ENCODE assay signal across 20 cellular contexts in genomic region chr7:44541028-44541869, GRCh38. TPM values are rescaled to one million over a fixed set of nuclear protein-coding genes. Genes with fewer than 3 reads are reported as not detected.
DNase-seq lines count a peak whose midpoint lies in the region; ATAC-seq, FAIRE-seq and TF ChIP-seq lines count a peak whose summit lies in the region.
"Had no signal": no experiment of that assay in that cellular context is flagged by ENCODE, and none has a peak within 500 bp of the region (broad histone marks: within the 10 kb centered on the region; RNA-seq: fewer than 3 reads in every experiment).

Gene NPC1L1, minus strand, starts transcription at chr7:44541330. Its CDS starts 71 bp downstream, at chr7:44541259.

- H3K27me3 ChIP-seq in right atrium auricular region (no peaks in the 10 kb centered on the region), K562 (ENCODE audit: control insufficient read depth in 2 of 2, insufficient read depth in 2 of 2, low read length in 2 of 2) (no peaks in the 10 kb centered on the region), right lobe of liver (no peaks in the 10 kb centered on the region), upper lobe of right lung (no peaks in the 10 kb centered on the region), stomach (no peaks in the 10 kb centered on the region), GM23248 (replicated peaks; ENCODE audit: insufficient read depth) (no peaks in the 10 kb centered on the region)

- 0 out of 2 replicates have a peak, but pooled peaks cover 6% of the 10 kb centered on the region for H3F3A ChIP-seq in GM23248 (ENCODE audit: insufficient read depth)

- no peak for FAIRE-seq in K562 (lab: Jason Lieb, UNC)
- FAIRE-seq: GM12892, urothelium cell line had no signal

- in situ Hi-C loops in K562 (cut with MboI): no loop called here
- in situ Hi-C loops in GM23248 (cut with MboI): no loop called here

- DNase-seq in Right ventricle myocardium inferior (ENCODE audit: missing footprints): peak; percentile 63
- no peak for DNase-seq in right atrium auricular region (ENCODE audit: low spot score)
- peak in 2 of 4 experiments; percentile 29 to 38 for DNase-seq in K562 (ENCODE audit: extremely low read depth in 1 of 4, low spot score in 3 of 4)
- peak; percentile 88 to 92 (median 92) for DNase-seq in right lobe of liver
- DNase-seq in upper lobe of right lung: peak; percentile 57
- DNase-seq in stomach: no peak
- DNase-seq in GM23248: no peak
- DNase-seq: ACHN; activated CD4-positive, alpha-beta T cell treated with anti-CD3 and anti-CD28 coated beads, Interleukin-2, amount 10 ng/mL, durations not matched to agents 24 days and 14 days; activated naive CD8-positive, alpha-beta T cell treated with anti-CD3 and anti-CD28 coated beads, Interleukin-2, amount 10 ng/mL, durations not matched to agents 7 days and 5 days; KBM-7; kidney glomerular epithelial cell; NCI-H1048; NCI-H526 treated with DMSO at 0.1 percent for 48 hours; stimulated activated naive CD8-positive, alpha-beta T cell treated with anti-CD3 and anti-CD28 coated beads, Interleukin-15, Interleukin-2, amounts not matched to agents 100 U/mL and 50 U/mL, for 24 hours had no signal

- no peaks in the 10 kb centered on the region for H3K9me2 ChIP-seq in GM23248 (ENCODE audit: insufficient read depth)

- TF ChIP-seq RAD21 in K562 (CRISPR knock-in tag; conservative IDR thresholded peaks at IDR 0.05 in 1 of 2, IDR thresholded peaks at IDR 0.05 in 1 of 2): no peak

- TF ChIP-seq CTCF in right atrium auricular region (IDR thresholded peaks at IDR 0.05): no peak
- no peak for TF ChIP-seq CTCF in K562 (IDR thresholded peaks at IDR 0.05 in 2 of 3, conservative IDR thresholded peaks at IDR 0.05 in 1 of 3; ENCODE audit: insufficient read depth in 2 of 3, low read depth in 1 of 3, low read length in 3 of 3)
- no peak for TF ChIP-seq CTCF in right lobe of liver (IDR thresholded peaks at IDR 0.05)
- TF ChIP-seq CTCF in upper lobe of right lung (IDR thresholded peaks at IDR 0.05): no peak
- TF ChIP-seq CTCF in stomach (IDR thresholded peaks at IDR 0.05): no peak

- no peaks in the 10 kb centered on the region for H4K20me1 ChIP-seq in K562 (replicated peaks; ENCODE audit: control insufficient read depth, insufficient read depth, low read length)
- H4K20me1 ChIP-seq in GM23248 (ENCODE audit: insufficient read depth): no peaks in the 10 kb centered on the region

- WGBS in K562 (ENCODE audit: insufficient coverage, low coverage, missing lambda C conversion rate): 59% methylated on average over 19 of the region's 20 CpGs
- 31% methylated on average over 5 of the region's 20 CpGs for WGBS in right lobe of liver (ENCODE audit: insufficient coverage, low coverage, low lambda C conversion rate, missing lambda C conversion rate)
- WGBS in stomach, 5 donors: 66 to 79% (median 70%) methylated on average over 16 to 20 of the region's 20 CpGs
- WGBS in GM23248 (ENCODE audit: low coverage in 1 of 2, low lambda C conversion rate in 2 of 2, missing lambda C conversion rate in 2 of 2), 2 experiments: 66 to 70% methylated on average over 20 of the region's 20 CpGs

- H3K4me3 ChIP-seq in right atrium auricular region: no peak within 1 kb of the TSS
- no peak within 1 kb of the TSS for H3K4me3 ChIP-seq in K562
- peak within 1 kb of the TSS; percentile 54 to 73 (median 58) for H3K4me3 ChIP-seq in right lobe of liver
- H3K4me3 ChIP-seq in upper lobe of right lung: no peak within 1 kb of the TSS
- H3K4me3 ChIP-seq in stomach: no peak within 1 kb of the TSS
- H3K4me3 ChIP-seq in GM23248: no peak within 1 kb of the TSS
- H3K4me3 ChIP-seq: prostate gland had no signal

- H3K36me3 ChIP-seq in right atrium auricular region: no peaks in the 10 kb centered on the region
- H3K36me3 ChIP-seq in K562 (ENCODE audit: control insufficient read depth, insufficient read depth, low read length): no peaks in the 10 kb centered on the region
- H3K36me3 ChIP-seq in right lobe of liver: no peaks in the 10 kb centered on the region
- no peaks in the 10 kb centered on the region for H3K36me3 ChIP-seq in upper lobe of right lung
- no peaks in the 10 kb centered on the region for H3K36me3 ChIP-seq in stomach
- no peaks in the 10 kb centered on the region for H3K36me3 ChIP-seq in GM23248 (ENCODE audit: low read depth)
- H3K36me3 ChIP-seq: prostate gland had no signal

- TF ChIP-seq POLR2A in K562 (conservative IDR thresholded peaks at IDR 0.05) (no peak), right lobe of liver (IDR thresholded peaks at IDR 0.05) (peak; percentile 86), stomach (IDR thresholded peaks at IDR 0.05) (no peak), GM18505 (IDR thresholded peaks at IDR 0.05; ENCODE audit: borderline replicate concordance, extremely low read depth, insufficient read depth, insufficient read length) (no peak)

- H2AFZ ChIP-seq in K562 (ENCODE audit: low read depth, low read length): no peak within 1 kb of the TSS
- no peak within 1 kb of the TSS for H2AFZ ChIP-seq in GM23248

- BruUV-seq in K562 (replicated peaks; lab: Mats Ljungman, UMichigan): no TSS peak

- H3K4me1 ChIP-seq in right atrium auricular region (no peaks in the 10 kb centered on the region), K562 (replicated peaks in 1 of 2; ENCODE audit: control insufficient read depth in 2 of 2, insufficient read depth in 2 of 2, low read length in 2 of 2) (peaks cover 3 to 37% of the 10 kb centered on the region in 2 experiments; a peak in 4 of 5 replicates), right lobe of liver (peaks cover 0 to 43% (median 12%) of the 10 kb centered on the region in 4 donors), upper lobe of right lung (no peaks in the 10 kb centered on the region), stomach (peaks cover 4 to 12% (median 6%) of the 10 kb centered on the region in 4 donors), GM23248 (ENCODE audit: insufficient read depth) (peaks cover 5% of the 10 kb centered on the region; the same call in 1 of the 2 replicates)
- H3K4me1 ChIP-seq: prostate gland had no signal

- H3K27ac ChIP-seq in right atrium auricular region (no peak within 1 kb of the TSS), K562 (ENCODE audit: extremely low read depth, low read depth, low read length) (no peak within 1 kb of the TSS), right lobe of liver (peak within 1 kb of the TSS; percentile 90 to 99 (median 96)), upper lobe of right lung (no peak within 1 kb of the TSS), stomach (no peak within 1 kb of the TSS), GM23248 (no peak within 1 kb of the TSS)
- H3K27ac ChIP-seq: prostate gland had no signal

- H3K9ac ChIP-seq in K562 (ENCODE audit: insufficient read depth in 1 of 2, low read depth in 2 of 2, low read length in 2 of 2) (peak within 1 kb of the TSS in 1 of 2 experiments; percentile 81; a peak in 2 of 4 replicates), GM23248 (no peak within 1 kb of the TSS)

- POLR2A ChIA-PET in K562 (lab: Yijun Ruan, JAX): interaction anchor here (0.6 kb wide), 1 partner anchor 582 kb away, joined by 3 read pairs; no protein-coding TSS in a partner anchor

- H3K9me1 ChIP-seq in K562 (ENCODE audit: control insufficient read depth, insufficient read depth, low read length): no peaks in the 10 kb centered on the region

- intact Hi-C loops in Right ventricle myocardium inferior (cut with DNase I) (no loop called here), K562 (cut with micrococcal nuclease) (no loop called here), right lobe of liver (cut with DNase I) (no loop called here), upper lobe of right lung (cut with DNase I) (no loop called here), stomach (cut with DNase I; ENCODE audit: low total_unique reads) (no loop called here)

- no peaks in the 10 kb centered on the region for H3K79me2 ChIP-seq in K562 (ENCODE audit: control insufficient read depth, insufficient read depth, low read length)
- no peaks in the 10 kb centered on the region for H3K79me2 ChIP-seq in GM23248 (ENCODE audit: insufficient read depth)

- H3K9me3 ChIP-seq in right atrium auricular region (no peaks in the 10 kb centered on the region), K562 (replicated peaks; ENCODE audit: control insufficient read depth, insufficient read depth, low read depth, low read length) (no peaks in the 10 kb centered on the region), right lobe of liver (no peaks in the 10 kb centered on the region), upper lobe of right lung (no peaks in the 10 kb centered on the region), stomach (no peaks in the 10 kb centered on the region), GM23248 (ENCODE audit: low read depth) (no peaks in the 10 kb centered on the region)
- H3K9me3 ChIP-seq: prostate gland had no signal

- no peak for TF ChIP-seq EP300 in K562 (IDR thresholded peaks at IDR 0.05; ENCODE audit: low read length)
- no peak for TF ChIP-seq EP300 in stomach (IDR thresholded peaks at IDR 0.05)

- no peak for ATAC-seq in Right ventricle myocardium inferior
- ATAC-seq in K562: peak; percentile 19; the same call in 2 of the 3 replicates
- peak; percentile 77 to 91 (median 84) for ATAC-seq in right lobe of liver
- no peak for ATAC-seq in upper lobe of right lung
- ATAC-seq in GM18505 (IDR thresholded peaks at IDR 0.05; ENCODE audit: unreplicated experiment): no peak

- H3K4me2 ChIP-seq in K562 (ENCODE audit: insufficient read depth, low read length) (no peak within 1 kb of the TSS), GM23248 (ENCODE audit: unreplicated experiment) (no peak within 1 kb of the TSS)

- CTCF ChIA-PET in K562 (lab: Yijun Ruan, JAX; ENCODE audit: low intra/inter-chr PET ratio): no interaction called here

RNA-seq across cellular contexts. Expression of gene NPC1L1, which starts in this region (rescaled TPM):
- total RNA-seq in Right ventricle myocardium inferior (0.05 TPM), right atrium auricular region (not detected), K562 (2014; rRNA removed) (0.18 TPM in 1 of 2 replicates, not detected in the other), K562 (2014; rRNA removed; fragmentation: Illumina TruSeq; extraction: Trizol) (not detected in 2 replicates), K562 (2015; rRNA removed; fragmentation: Illumina TruSeq; extraction: Trizol) (not detected in 2 replicates), K562 (2021) (0.02 and 0.07 TPM in 2 replicates), right lobe of liver (10 to 100 TPM; 17.0 to 49.8 (median 21.1) TPM), upper lobe of right lung (0.17 TPM), stomach (1 to 10 TPM in 3 of 5 donors, not detected in 2; 1.1 to 4.9 (median 1.6) TPM)
- total RNA-seq in K562 (2011; cell fraction: chromatin; rRNA removed; ENCODE audit: low replicate concordance): 0.26 and 0.81 TPM in 2 replicates
- 0.33 and 0.39 TPM in 2 replicates for total RNA-seq in K562 (2011; cell fraction: nucleolus; rRNA removed)
- 0.15 and 0.37 TPM in 2 replicates for total RNA-seq in K562 (2011; cell fraction: nucleoplasm; rRNA removed)
- polyA plus RNA-seq in K562 (2011; rRNA removed) (0.08 and 0.14 TPM in 2 replicates), K562 (2014; fragmentation: Illumina TruSeq; extraction: Trizol) (0.01 and 0.06 TPM in 2 replicates), K562 (2014; fragmentation: Nextera tagmentation; extraction: Ambion mirVana) (not detected), K562 (2014; rRNA removed) (0.07 TPM in 1 of 2 replicates, not detected in the other), stomach (under 1 TPM in 2 of 3 donors, not detected in 1; 0.12 to 0.20 TPM), GM23248 (2016; fragmentation: Nextera tagmentation; extraction: Ambion mirVana) (not detected in 2 replicates)
- 0.10 and 0.18 TPM in 2 replicates for polyA plus RNA-seq in K562 (2011; cell fraction: cytosol; rRNA removed)
- 0.74 and 1.1 TPM in 2 replicates for polyA plus RNA-seq in K562 (2011; cell fraction: nucleus; rRNA removed)
- polyA plus RNA-seq in K562 (2012): 0.08 and 0.11 TPM in 2 replicates
- 0.06 and 0.11 TPM in 2 replicates for polyA minus RNA-seq in K562 (2011; rRNA and poly(A)+ RNA removed)
- not detected in 2 replicates for polyA minus RNA-seq in K562 (2011; cell fraction: cytosol; rRNA and poly(A)+ RNA removed)
- 0.13 and 0.44 TPM in 2 replicates for polyA minus RNA-seq in K562 (2011; cell fraction: nucleus; rRNA and poly(A)+ RNA removed)
- not detected in 2 replicates for total RNA-seq in GM23248 (2014; rRNA removed; shearing (Covaris generic))
- total RNA-seq: activated CD4-positive, alpha-beta T cell treated with anti-CD3 and anti-CD28 coated beads, Interleukin-2, amount 10 ng/mL, durations not matched to agents 24 days and 14 days; G401 had no signal

Comparison
In these comparisons a context has a peak if more than half of its experiments do, and no peak if none do; other contexts are left out.
1. Peak in DNase-seq in Right ventricle myocardium inferior; RNA of the gene not detected or under 1 TPM.
2. Peak in DNase-seq in upper lobe of right lung; RNA of the gene not detected or under 1 TPM.
3. ATAC-seq: peak in K562 (single experiment) and right lobe of liver (4 of 4); none in Right ventricle myocardium inferior (single experiment), upper lobe of right lung (single experiment) and GM18505 (single experiment).
4. DNase-seq: peak in right lobe of liver (3 of 3); none in right atrium auricular region (single experiment), stomach (single experiment) and GM23248 (single experiment).
5. H3K27ac ChIP-seq: peak in right lobe of liver (3 of 3); none in right atrium auricular region (0 of 2), K562 (single experiment), upper lobe of right lung (single experiment), stomach (0 of 5) and GM23248 (single experiment).
6. H3K4me3 ChIP-seq: peak in right lobe of liver (3 of 3); none in right atrium auricular region (0 of 2), K562 (single experiment), upper lobe of right lung (single experiment), stomach (0 of 4) and GM23248 (single experiment).